Comparison of ENCODE assay signal across 8 cellular contexts in genomic region chr1:93908394-93909145, GRCh38. TPM values are rescaled to one million over a fixed set of nuclear protein-coding genes. Genes with fewer than 3 reads are reported as not detected.
DNase-seq lines count a peak whose midpoint lies in the region; ATAC-seq and TF ChIP-seq lines count a peak whose summit lies in the region.

No MANE protein-coding gene starts in this region.

- peak; percentile 16 for DNase-seq in NCI-H2196 (lab: John Stamatoyannopoulos, UW; ENCODE audit: unreplicated experiment)
- no peak for DNase-seq in NCI-H2196 treated with DMSO at 0.1 percent for 48 hours (lab: John Stamatoyannopoulos, UW; ENCODE audit: unreplicated experiment)
- DNase-seq in NCI-H510A (lab: John Stamatoyannopoulos, UW), result peak; percentile 44
- DNase-seq in activated T-cell treated with anti-CD3 and anti-CD28 coated beads, Interleukin-2, amount 50 U/mL, for 1 hour, result peak; percentile 70
- no peak for DNase-seq in fibroblast of pulmonary artery (ENCODE audit: low read depth)
- peak; percentile 21 for DNase-seq in neuronal stem cell (ENCODE audit: low spot score)
- peak; percentile 70 to 79 for DNase-seq in suprapubic skin (ENCODE audit: low spot score in 2 of 2)

- peak overlapping the region; percentile 95 for H3K23ac ChIP-seq in neuronal stem cell (ENCODE audit: low read depth, low read length, poor library complexity)

- peak overlapping the region; percentile 43 for H4K8ac ChIP-seq in neuronal stem cell (ENCODE audit: low read depth, low read length)

- H3K9me3 ChIP-seq in neuronal stem cell (replicated peaks in 1 of 2; ENCODE audit: control insufficient read depth in 2 of 2, insufficient read depth in 1 of 2, low read depth in 1 of 2, low read length in 2 of 2), result no peaks in the 10 kb centered on the region
- no peaks in the 10 kb centered on the region for H3K9me3 ChIP-seq in suprapubic skin

- no peak overlapping the region for H2BK120ac ChIP-seq in neuronal stem cell (ENCODE audit: low read depth, low read length)

- H3K14ac ChIP-seq in neuronal stem cell (ENCODE audit: low read length), result peak overlapping the region; percentile 64

- no peak for TF ChIP-seq EP300 in suprapubic skin (IDR thresholded peaks at IDR 0.05)

- H2AK5ac ChIP-seq in neuronal stem cell (ENCODE audit: low read depth, low read length), result no peak overlapping the region

- TF ChIP-seq CTCF in fibroblast of pulmonary artery (IDR thresholded peaks at IDR 0.05; ENCODE audit: low read length, missing control alignments), result no peak
- no peak for TF ChIP-seq CTCF in suprapubic skin (IDR thresholded peaks at IDR 0.05)

- peak overlapping the region; percentile 96 for H3K18ac ChIP-seq in neuronal stem cell (ENCODE audit: low read length)

- no peaks in the 10 kb centered on the region for H3K36me3 ChIP-seq in neuronal stem cell (replicated peaks in 1 of 2; ENCODE audit: control insufficient read depth in 2 of 2, insufficient read depth in 2 of 2, low read length in 2 of 2)
- no peaks in the 10 kb centered on the region for H3K36me3 ChIP-seq in suprapubic skin

- H4K91ac ChIP-seq in neuronal stem cell (ENCODE audit: low read depth, low read length, poor library complexity), result no peak overlapping the region

- H3K4me2 ChIP-seq in neuronal stem cell (ENCODE audit: insufficient read depth, low read length, poor library complexity, severe bottlenecking), result peak overlapping the region; percentile 92

- ATAC-seq in HG02763 (IDR thresholded peaks at IDR 0.05; ENCODE audit: unreplicated experiment), result peak; percentile 29

- H2BK15ac ChIP-seq in neuronal stem cell (ENCODE audit: low read length), result no peak overlapping the region

- peaks cover 2% of the 10 kb centered on the region for H3K79me1 ChIP-seq in neuronal stem cell (ENCODE audit: low read depth, low read length)

- H2BK12ac ChIP-seq in neuronal stem cell (ENCODE audit: low read length), result no peak overlapping the region

- no peak overlapping the region for H3K27ac ChIP-seq in neuronal stem cell (replicated peaks; ENCODE audit: low read length)
- peak overlapping the region; percentile 89 for H3K27ac ChIP-seq in suprapubic skin

- peak overlapping the region; percentile 92 for H3K9ac ChIP-seq in neuronal stem cell (ENCODE audit: low read depth, low read length, poor library complexity)

- H3K4me1 ChIP-seq in neuronal stem cell (ENCODE audit: control insufficient read depth in 2 of 2, insufficient read depth in 1 of 2, low read depth in 1 of 2, low read length in 2 of 2) (peaks cover 1 to 5% of the 10 kb centered on the region in 2 donors), suprapubic skin (peaks cover 16% of the 10 kb centered on the region)

- peak overlapping the region; percentile 95 for H2AFZ ChIP-seq in neuronal stem cell (ENCODE audit: low read length)

- peak overlapping the region; percentile 93 for H3K4me3 ChIP-seq in fibroblast of pulmonary artery (replicated peaks; ENCODE audit: low read depth, low read length)
- peak overlapping the region; percentile 73 to 90 for H3K4me3 ChIP-seq in neuronal stem cell (ENCODE audit: low read length in 2 of 2)
- peak overlapping the region; percentile 94 for H3K4me3 ChIP-seq in suprapubic skin

- H3K27me3 ChIP-seq in neuronal stem cell (ENCODE audit: control insufficient read depth in 3 of 3, insufficient read depth in 3 of 3, low read depth in 1 of 3, low read length in 3 of 3) (no peaks in the 10 kb centered on the region), suprapubic skin (no peaks in the 10 kb centered on the region)

- H3K4ac ChIP-seq in neuronal stem cell (ENCODE audit: low read length), result no peak overlapping the region

- peak overlapping the region; percentile 19 for H2BK5ac ChIP-seq in neuronal stem cell (ENCODE audit: low read length)

- no CpG with 5 or more reads among the region's 49 CpGs for WGBS in neuronal stem cell (ENCODE audit: extremely low coverage in 2 of 2, insufficient read length in 2 of 2, insufficient replicate concordance in 1 of 2), 2 donors
- WGBS in suprapubic skin, result 1% methylated on average over 11 of the region's 49 CpGs

- TF ChIP-seq POLR2A in suprapubic skin (IDR thresholded peaks at IDR 0.05), result no peak

RNA-seq across cellular contexts. Expression of gene GCLM, which starts 0.7 kb away (rescaled TPM):
- 3.6 TPM for polyA plus RNA-seq in neuronal stem cell (2013, experiment 1 of 2)
- 3.8 TPM for polyA plus RNA-seq in neuronal stem cell (2013, experiment 2 of 2)
- total RNA-seq in suprapubic skin, result 1 to 10 TPM; 4.1 to 8.2 (median 4.9) TPM

RNA-seq across cellular contexts. Expression of gene DNTTIP2, which starts 29.6 kb away (rescaled TPM):
- polyA plus RNA-seq in neuronal stem cell (2013, experiment 1 of 2), result 62.9 TPM
- polyA plus RNA-seq in neuronal stem cell (2013, experiment 2 of 2), result 64.4 TPM
- total RNA-seq in suprapubic skin, result 10 to 100 TPM; 31.0 to 50.1 (median 44.7) TPM

Comparison
In these comparisons a context has a peak if more than half of its experiments do, and no peak if none do; other contexts are left out.
1. DNase-seq: peak in NCI-H2196 (single experiment), NCI-H510A (single experiment), activated T-cell treated with anti-CD3 and anti-CD28 coated beads, Interleukin-2, amount 50 U/mL, for 1 hour (single experiment), neuronal stem cell (single experiment) and suprapubic skin (2 of 2); none in NCI-H2196 treated with DMSO at 0.1 percent for 48 hours (single experiment) and fibroblast of pulmonary artery (single experiment).
2. Peak in every context shown above with its lines, with median percentiles within 50 percentile points of each other: H3K4me3 ChIP-seq.